Comparison of ENCODE assay signal across 1 cellular context in genomic region chr6:14922306-14922705, GRCh38.
TF ChIP-seq lines count a peak whose summit lies in the region.

No MANE protein-coding gene starts in this region.

TF ChIP-seq in GM23338, 12 proteins besides CTCF, POLR2A, EP300 and RAD21 (continued from another document):
- TF ChIP-seq ZNF462 (CRISPR knock-in tag; IDR thresholded peaks at IDR 0.05) (no peak), JUNB (IDR thresholded peaks at IDR 0.05; ENCODE audit: unreplicated experiment) (no peak), EZH2 (IDR thresholded peaks at IDR 0.05; ENCODE audit: low read depth, unreplicated experiment) (no peak), POLR2AphosphoS5 (IDR thresholded peaks at IDR 0.05; ENCODE audit: low read depth) (no peak), ZNF331 (CRISPR knock-in tag; IDR thresholded peaks at IDR 0.05; ENCODE audit: low read depth) (no peak), CREB1 (CRISPR knock-in tag; IDR thresholded peaks at IDR 0.05; ENCODE audit: low read depth) (no peak), ZNF114 (CRISPR knock-in tag; IDR thresholded peaks at IDR 0.05) (no peak)
TF ChIP-seq in GM23338: peak in this region for 0.
